Comparison of ENCODE assay signal across 14 cellular contexts in the genomic region with DNA sequence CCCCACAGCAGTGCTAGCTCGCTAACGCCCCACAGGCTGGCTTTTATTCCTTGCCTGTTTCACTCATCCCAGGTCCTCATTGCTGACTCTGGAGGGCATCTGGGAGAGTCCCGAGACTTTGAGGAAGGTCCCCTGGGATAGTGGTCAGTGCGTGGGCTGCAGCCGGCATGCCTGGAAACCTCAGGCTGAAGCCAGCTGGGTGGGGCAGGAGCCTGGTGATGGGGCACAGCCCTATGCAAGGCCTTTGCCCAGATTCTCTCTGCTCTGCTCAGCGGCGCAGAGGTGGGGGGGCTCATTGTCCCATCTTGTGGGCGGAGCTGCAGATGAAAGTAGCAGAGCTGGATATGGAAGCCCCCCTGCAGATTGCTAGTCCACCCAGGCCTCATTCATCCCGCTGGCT. TPM values are rescaled to one million over a fixed set of nuclear protein-coding genes. Genes with fewer than 3 reads are reported as not detected.
A peak's percentile ranks its signal among the peaks of the same experiment; 100 is the strongest.
DNase-seq lines count a peak whose midpoint lies in the region; TF ChIP-seq lines count a peak whose summit lies in the region.
"Had no signal": no experiment of that assay in that cellular context is flagged by ENCODE, and none has a peak within 500 bp of the region (broad histone marks: within the 10 kb centered on the region; RNA-seq: fewer than 3 reads in every experiment).

No MANE protein-coding gene starts in this region.

- no peaks in the 10 kb centered on the region for H3K36me3 ChIP-seq in MG63
- H3K36me3 ChIP-seq in sigmoid colon: no peaks in the 10 kb centered on the region

- H3K4me3 ChIP-seq in MG63: no peak overlapping the region
- no peak overlapping the region for H3K4me3 ChIP-seq in fibroblast of mammary gland (ENCODE audit: control insufficient read depth, low read depth, low read length)
- no peak overlapping the region for H3K4me3 ChIP-seq in skeletal muscle cell (ENCODE audit: low read depth, low read length)
- H3K4me3 ChIP-seq in sigmoid colon: no peak overlapping the region

- 84% methylated on average over 9 of the region's 9 CpGs for WGBS in sigmoid colon, 2 donors

- no peak for TF ChIP-seq CTCF in fibroblast of mammary gland (conservative IDR thresholded peaks at IDR 0.05; ENCODE audit: control insufficient read depth, insufficient read depth, low read depth, low read length)
- TF ChIP-seq CTCF in sigmoid colon (IDR thresholded peaks at IDR 0.05): no peak

- H3K9me3 ChIP-seq in MG63: no peaks in the 10 kb centered on the region
- H3K9me3 ChIP-seq in sigmoid colon: no peaks in the 10 kb centered on the region

- peak; percentile 63 for DNase-seq in Daoy (ENCODE audit: low read depth)
- peak; percentile 41 for DNase-seq in MG63
- peak; percentile 81 for DNase-seq in fibroblast of mammary gland (ENCODE audit: low read depth)
- peak; percentile 47 for DNase-seq in skeletal muscle cell (ENCODE audit: low read depth)
- DNase-seq in AML-193 (lab: John Stamatoyannopoulos, UW): no peak
- no peak for DNase-seq in sigmoid colon
- DNase-seq in HCEC 1CT: no peak
- DNase-seq in NOMO-1 treated with DMSO at 0.1 percent for 48 hours (lab: John Stamatoyannopoulos, UW; ENCODE audit: unreplicated experiment): no peak
- DNase-seq: anterior cingulate cortex; CD4-positive, alpha-beta memory T cell; NCI-H2029; NCI-H510A treated with DMSO at 0.1 percent for 48 hours; OCI-M1; stimulated activated CD4-positive, alpha-beta T cell treated with anti-CD3 and anti-CD28 coated beads, Interleukin-4, amount 100 ng/mL, for 24 hours had no signal

- H3K4me1 ChIP-seq in sigmoid colon: peaks cover 0 to 10% (median 4%) of the 10 kb centered on the region in 4 donors

- H3K27me3 ChIP-seq in MG63 (no peaks in the 10 kb centered on the region), sigmoid colon (no peaks in the 10 kb centered on the region)

- no peak for TF ChIP-seq POLR2A in sigmoid colon (IDR thresholded peaks at IDR 0.05)

- no peak overlapping the region for H3K27ac ChIP-seq in sigmoid colon

- intact Hi-C loops in sigmoid colon (cut with DNase I): no loop called here

- no peak for TF ChIP-seq EP300 in sigmoid colon (IDR thresholded peaks at IDR 0.05)

RNA-seq across cellular contexts. Expression of a gene that starts 55.7 kb away (rescaled TPM):
- 9.0 and 12.2 TPM in 2 replicates for total RNA-seq in Daoy (2014; rRNA removed; shearing (Covaris generic))
- 34.3 and 37.8 TPM in 2 replicates for total RNA-seq in MG63 (2014; rRNA removed; shearing (Covaris generic); ENCODE audit: low replicate concordance)
- total RNA-seq in sigmoid colon: 1 to 10 TPM; 4.8 to 8.0 (median 5.8) TPM
- polyA plus RNA-seq in sigmoid colon: 1 to 10 TPM; 1.8 to 9.2 (median 1.8) TPM
- polyA plus RNA-seq: CD4-positive, alpha-beta memory T cell had no signal

Comparison
In these comparisons a context has a peak if more than half of its experiments do, and no peak if none do; other contexts are left out.
1. DNase-seq: peak in Daoy (single experiment), MG63 (single experiment), fibroblast of mammary gland (single experiment) and skeletal muscle cell (single experiment); none in AML-193 (0 of 2), sigmoid colon (single experiment), HCEC 1CT (single experiment) and NOMO-1 treated with DMSO at 0.1 percent for 48 hours (single experiment).